ENCODE assay signal across 8 cellular contexts in genomic region chr1:10399487-10399917, GRCh38. TPM values are rescaled to one million over a fixed set of nuclear protein-coding genes. Genes with fewer than 3 reads are reported as not detected.
DNase-seq lines count a peak whose midpoint lies in the region; ATAC-seq and TF ChIP-seq lines count a peak whose summit lies in the region.

No MANE protein-coding gene starts in this region.

- intact Hi-C loops in left ventricle myocardium inferior (cut with micrococcal nuclease) (no loop called here), prostate gland (cut with DNase I) (no loop called here)

- ATAC-seq in activated naive CD8-positive, alpha-beta T cell treated with anti-CD3 and anti-CD28 coated beads, Interleukin-2, amount 10 ng/mL, durations not matched to agents 7 days and 5 days (ENCODE audit: low read depth) = no peak
- no peak for ATAC-seq in GM18498 (IDR thresholded peaks at IDR 0.05; ENCODE audit: unreplicated experiment)

- TF ChIP-seq CTCF in left ventricle myocardium inferior (IDR thresholded peaks at IDR 0.05; ENCODE audit: borderline replicate concordance) = no peak
- TF ChIP-seq CTCF in prostate gland (IDR thresholded peaks at IDR 0.05) = no peak

- H3K27ac ChIP-seq in HUES48 (ENCODE audit: low read depth, low read length) (peak overlapping the region; percentile 98), left ventricle myocardium inferior (replicated peaks) (peak overlapping the region; percentile 97), prostate gland (peak overlapping the region; percentile 82 to 84)

- peaks cover 22% of the 10 kb centered on the region for H3K36me3 Mint-ChIP-seq in activated naive CD8-positive, alpha-beta T cell treated with anti-CD3 and anti-CD28 coated beads, Interleukin-2, amount 10 ng/mL, durations not matched to agents 7 days and 5 days

- no peaks in the 10 kb centered on the region for H3K9me3 Mint-ChIP-seq in activated naive CD8-positive, alpha-beta T cell treated with anti-CD3 and anti-CD28 coated beads, Interleukin-2, amount 10 ng/mL, durations not matched to agents 7 days and 5 days

- H3K9ac ChIP-seq in HUES48 (ENCODE audit: low read depth, low read length) = peak overlapping the region; percentile 94

- no peaks in the 10 kb centered on the region for H3K9me3 ChIP-seq in HUES48 (ENCODE audit: control insufficient read depth, insufficient read depth, low read length)
- peaks cover 3% of the 10 kb centered on the region for H3K9me3 ChIP-seq in left ventricle myocardium inferior (replicated peaks)
- no peaks in the 10 kb centered on the region for H3K9me3 ChIP-seq in prostate gland

- under 1% methylated on average over 34 of the region's 34 CpGs for WGBS in prostate gland

- DNase-seq in EH (ENCODE audit: low read depth) (peak; percentile 54), left ventricle myocardium inferior (peak; percentile 28), prostate gland (ENCODE audit: low spot score) (peak; percentile 9), germinal center (ENCODE audit: low spot score) (no peak), putamen (ENCODE audit: low spot score) (no peak)
- DNase-seq in activated naive CD8-positive, alpha-beta T cell treated with anti-CD3 and anti-CD28 coated beads, Interleukin-2, amount 10 ng/mL, durations not matched to agents 7 days and 5 days = no peak

- peaks cover 21% of the 10 kb centered on the region for H3K4me1 Mint-ChIP-seq in activated naive CD8-positive, alpha-beta T cell treated with anti-CD3 and anti-CD28 coated beads, Interleukin-2, amount 10 ng/mL, durations not matched to agents 7 days and 5 days

- H3K27me3 ChIP-seq in HUES48 (ENCODE audit: control insufficient read depth, insufficient read depth, low read length) (no peaks in the 10 kb centered on the region), left ventricle myocardium inferior (ENCODE audit: low read depth) (no peaks in the 10 kb centered on the region), prostate gland (replicated peaks; ENCODE audit: insufficient read depth) (no peaks in the 10 kb centered on the region)

- peak overlapping the region; percentile 85 for H3K4me3 Mint-ChIP-seq in activated naive CD8-positive, alpha-beta T cell treated with anti-CD3 and anti-CD28 coated beads, Interleukin-2, amount 10 ng/mL, durations not matched to agents 7 days and 5 days

- H3K27ac Mint-ChIP-seq in activated naive CD8-positive, alpha-beta T cell treated with anti-CD3 and anti-CD28 coated beads, Interleukin-2, amount 10 ng/mL, durations not matched to agents 7 days and 5 days = peak overlapping the region; percentile 46

- H3K36me3 ChIP-seq in HUES48 (ENCODE audit: control insufficient read depth, insufficient read depth, low read length) (peaks cover 38% of the 10 kb centered on the region), left ventricle myocardium inferior (peaks cover 29% of the 10 kb centered on the region), prostate gland (no peaks in the 10 kb centered on the region)

- H3K4me3 ChIP-seq in HUES48 (ENCODE audit: low read depth, low read length) (peak overlapping the region; percentile 100), left ventricle myocardium inferior (peak overlapping the region; percentile 98), prostate gland (peak overlapping the region; percentile 69 to 95)

- no peaks in the 10 kb centered on the region for H3K27me3 Mint-ChIP-seq in activated naive CD8-positive, alpha-beta T cell treated with anti-CD3 and anti-CD28 coated beads, Interleukin-2, amount 10 ng/mL, durations not matched to agents 7 days and 5 days

- POLR2A ChIA-PET in activated naive CD8-positive, alpha-beta T cell treated with anti-CD3 and anti-CD28 coated beads, Interleukin-2, amount 10 ng/mL, durations not matched to agents 7 days and 5 days (lab: Charles Lee) = interaction anchor here (0.7 to 2.0 kb wide), 4 partner anchors 11 to 31 kb away, joined by 3 to 13 read pairs (median 6); partner anchors contain the start of gene CENPS

- no peak for TF ChIP-seq POLR2A in prostate gland (IDR thresholded peaks at IDR 0.05)

- H3K4me1 ChIP-seq in HUES48 (ENCODE audit: control insufficient read depth, insufficient read depth, low read length) = peaks cover 6% of the 10 kb centered on the region; the same call in 1 of the 2 replicates
- H3K4me1 ChIP-seq in left ventricle myocardium inferior = peaks cover 31% of the 10 kb centered on the region
- H3K4me1 ChIP-seq in prostate gland (replicated peaks) = peaks cover 3% of the 10 kb centered on the region

RNA-seq across cellular contexts. Expression of gene PGD, which starts 0.6 kb away (rescaled TPM):
- total RNA-seq in activated naive CD8-positive, alpha-beta T cell treated with anti-CD3 and anti-CD28 coated beads, Interleukin-2, amount 10 ng/mL, durations not matched to agents 7 days and 5 days = 10 to 100 TPM; 67.1 to 67.3 TPM
- total RNA-seq in left ventricle myocardium inferior = 34.2 TPM
- total RNA-seq in prostate gland = 100 to 1,000 TPM in 1 of 2 donors, 10 to 100 TPM in 1; 77.1 to 151 TPM

RNA-seq across cellular contexts. Expression of gene CENPS, which starts 30.7 kb away (rescaled TPM):
- 10 to 100 TPM; 10.0 to 11.5 TPM for total RNA-seq in activated naive CD8-positive, alpha-beta T cell treated with anti-CD3 and anti-CD28 coated beads, Interleukin-2, amount 10 ng/mL, durations not matched to agents 7 days and 5 days
- total RNA-seq in left ventricle myocardium inferior (6.1 TPM), prostate gland (10 to 100 TPM; 21.8 to 34.8 TPM)

RNA-seq across cellular contexts. Expression of gene CORT, which starts 50.3 kb away (rescaled TPM):
- total RNA-seq in activated naive CD8-positive, alpha-beta T cell treated with anti-CD3 and anti-CD28 coated beads, Interleukin-2, amount 10 ng/mL, durations not matched to agents 7 days and 5 days = under 1 TPM; 0.31 to 0.39 TPM
- total RNA-seq in left ventricle myocardium inferior (0.19 TPM), prostate gland (1 to 10 TPM; 1.1 to 1.4 TPM)

Comparison
In these comparisons a context has a peak if more than half of its experiments do, and no peak if none do; other contexts are left out.
1. DNase-seq: peak in EH (single experiment), left ventricle myocardium inferior (single experiment) and prostate gland (single experiment); none in activated naive CD8-positive, alpha-beta T cell treated with anti-CD3 and anti-CD28 coated beads, Interleukin-2, amount 10 ng/mL, durations not matched to agents 7 days and 5 days (single experiment), germinal center (single experiment) and putamen (single experiment).
2. Peak in every context shown above with its lines, with median percentiles within 50 percentile points of each other: H3K27ac ChIP-seq and H3K4me3 ChIP-seq.